In the genomic region with DNA sequence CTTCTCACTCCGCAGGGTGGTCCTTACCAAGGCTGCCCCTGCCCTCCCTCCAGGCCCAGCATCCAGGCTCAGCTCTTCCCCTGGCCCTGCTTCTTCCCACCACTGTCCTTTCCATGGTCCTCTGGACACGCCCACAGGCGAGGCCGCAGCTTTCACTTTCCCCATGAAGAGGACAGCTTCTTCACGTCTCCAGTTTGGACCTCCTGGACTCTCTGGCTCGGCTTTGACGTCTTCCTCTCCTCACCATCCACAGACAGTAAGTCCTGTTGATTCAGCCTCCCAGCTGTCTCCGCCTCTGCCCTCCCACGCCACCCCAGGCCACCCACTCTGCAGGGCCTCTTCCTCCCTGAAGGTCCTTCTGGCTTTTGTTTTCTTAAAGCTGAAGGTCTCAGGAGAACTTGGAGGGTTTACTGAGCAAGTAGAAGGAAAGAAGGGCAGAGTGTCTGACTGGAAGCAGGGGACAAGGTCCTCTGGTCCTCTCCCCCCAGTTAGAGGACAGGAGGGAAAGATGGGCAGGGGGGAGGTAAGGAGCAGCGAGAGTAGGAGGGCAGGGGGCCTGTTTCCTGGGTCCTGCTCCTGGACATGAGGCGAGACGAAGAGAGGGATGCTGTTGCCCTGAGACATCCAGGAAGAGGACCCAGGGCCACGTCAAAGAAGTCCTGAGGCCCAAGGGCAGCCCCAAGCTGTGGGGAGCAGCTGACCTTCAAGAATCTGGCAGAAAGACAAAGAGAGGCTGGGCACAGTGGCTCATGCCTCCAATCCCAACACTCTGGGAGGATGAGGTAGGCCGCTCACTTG, we compare ENCODE assay signal across 8 cellular contexts. TPM values are rescaled to one million over a fixed set of nuclear protein-coding genes. Genes with fewer than 3 reads are reported as not detected.
DNase-seq lines count a peak whose midpoint lies in the region; ATAC-seq, FAIRE-seq and TF ChIP-seq lines count a peak whose summit lies in the region.

No MANE protein-coding gene starts in this region.

- CTCF ChIA-PET in endothelial cell of umbilical vein (lab: Charles Lee) (interaction anchor here (0.9 to 5.2 kb wide), 10 partner anchors 9 to 71 kb away, joined by 3 to 40 read pairs (median 6); partner anchors contain the start of gene NMUR1), PC-3 (lab: Charles Lee) (no interaction called here)

- no peaks in the 10 kb centered on the region for H3K9me2 ChIP-seq in PC-3 (replicated peaks; ENCODE audit: low read length)

- FAIRE-seq in endothelial cell of umbilical vein (lab: Jason Lieb, UNC), result peak; percentile 24

- TF ChIP-seq POLR2A in endothelial cell of umbilical vein (IDR thresholded peaks at IDR 0.05; ENCODE audit: low read depth, low read length), result no peak

- peaks cover 14% of the 10 kb centered on the region for H3K36me3 Mint-ChIP-seq in nephron (ENCODE audit: low read depth)

- no peak overlapping the region for H3K27ac ChIP-seq in endothelial cell of umbilical vein (ENCODE audit: insufficient read depth, low read depth, low read length)
- H3K27ac ChIP-seq in PC-3 (ENCODE audit: low read length), result no peak overlapping the region

- H4K20me1 ChIP-seq in endothelial cell of umbilical vein (replicated peaks; ENCODE audit: control insufficient read depth, extremely low read depth, insufficient read depth, low read length) (no peaks in the 10 kb centered on the region), PC-3 (ENCODE audit: low read length) (no peaks in the 10 kb centered on the region)

- dilution Hi-C loops in endothelial cell of umbilical vein (cut with MboI; ENCODE audit: extremely low pct_ligation_motif_present, low sequenced_read_pairs), result no loop called here

- H3K4me3 ChIP-seq in endothelial cell of umbilical vein (replicated peaks in 1 of 3; ENCODE audit: insufficient read depth in 1 of 3, low read depth in 1 of 3, low read length in 3 of 3) (peak overlapping the region in 1 of 3 experiments; percentile 6), PC-3 (ENCODE audit: low read length) (no peak overlapping the region)

- peaks cover 11% of the 10 kb centered on the region for H3K4me1 Mint-ChIP-seq in nephron

- H3K9me1 ChIP-seq in endothelial cell of umbilical vein (replicated peaks; ENCODE audit: control insufficient read depth, extremely low read depth, insufficient read depth, low read length), result no peaks in the 10 kb centered on the region

- no peaks in the 10 kb centered on the region for H3K27me3 Mint-ChIP-seq in nephron (ENCODE audit: low read depth)

- no peak for TF ChIP-seq CTCF in endothelial cell of umbilical vein (IDR thresholded peaks at IDR 0.05; ENCODE audit: extremely low read depth in 1 of 2, insufficient read depth in 1 of 2, low read depth in 1 of 2, low read length in 2 of 2)
- no peak for TF ChIP-seq CTCF in nephron (IDR thresholded peaks at IDR 0.05; ENCODE audit: unreplicated experiment in 3 of 3)
- TF ChIP-seq CTCF in PC-3 (conservative IDR thresholded peaks at IDR 0.05; ENCODE audit: low read depth, low read length), result no peak

- BruUV-seq in endothelial cell of umbilical vein (replicated peaks; lab: Mats Ljungman, UMichigan), result no TSS peak
- BruUV-seq in PC-3 (replicated peaks; lab: Mats Ljungman, UMichigan), result no TSS peak

- H3F3A ChIP-seq in PC-3 (ENCODE audit: low read length, unreplicated experiment), result no peaks in the 10 kb centered on the region

- H3K36me3 ChIP-seq in endothelial cell of umbilical vein (ENCODE audit: control insufficient read depth in 2 of 2, extremely low read depth in 1 of 2, insufficient read depth in 2 of 2, low read length in 2 of 2) (no peaks in the 10 kb centered on the region), PC-3 (ENCODE audit: low read depth, low read length) (no peaks in the 10 kb centered on the region)

- H3K9ac ChIP-seq in endothelial cell of umbilical vein (replicated peaks; ENCODE audit: extremely low read depth, insufficient read depth, low read length), result no peak overlapping the region
- no peak overlapping the region for H3K9ac ChIP-seq in PC-3 (ENCODE audit: low read length)

- H3K4me3 Mint-ChIP-seq in nephron, result peak overlapping the region; percentile 59 to 74 (median 70)

- intact Hi-C loops in endothelial cell of umbilical vein (cut with micrococcal nuclease) (loop anchor here (5.0 kb wide), 1 partner anchor 93 kb away; the partner anchor contains the start of gene NCL), PC-3 (cut with micrococcal nuclease) (no loop called here)

- no peaks in the 10 kb centered on the region for H3K27me3 ChIP-seq in endothelial cell of umbilical vein (ENCODE audit: control insufficient read depth in 2 of 2, insufficient read depth in 2 of 2, low read length in 2 of 2)
- H3K27me3 ChIP-seq in PC-3 (ENCODE audit: low read length), result no peaks in the 10 kb centered on the region

- H3K9me3 Mint-ChIP-seq in nephron, result peaks cover 19% of the 10 kb centered on the region

- H3K27ac Mint-ChIP-seq in nephron, result peak overlapping the region; percentile 90 to 99 (median 98)

- POLR2A ChIA-PET in endothelial cell of umbilical vein (lab: Charles Lee) (no interaction called here), PC-3 (lab: Charles Lee; ENCODE audit: unreplicated experiment) (no interaction called here)

- ATAC-seq in PC-3, result no peak
- ATAC-seq in HG03108 (IDR thresholded peaks at IDR 0.05; ENCODE audit: unreplicated experiment), result no peak

- DNase-seq in AG20443 (ENCODE audit: low spot score) (peak; percentile 70), M059J (ENCODE audit: low read depth) (peak; percentile 15), endothelial cell of umbilical vein (ENCODE audit: low read depth, low spot score) (peak; percentile 42), PC-3 (no peak), NCI-H774 (lab: John Stamatoyannopoulos, UW) (no peak), NCI-H1694 (lab: John Stamatoyannopoulos, UW) (no peak)

- H3K79me2 ChIP-seq in endothelial cell of umbilical vein (ENCODE audit: control insufficient read depth, insufficient read depth, low read length) (no peaks in the 10 kb centered on the region), PC-3 (ENCODE audit: low read length) (no peaks in the 10 kb centered on the region)

- H2AFZ ChIP-seq in endothelial cell of umbilical vein (ENCODE audit: low read depth, low read length) (peak overlapping the region; percentile 98), PC-3 (ENCODE audit: low read length) (no peak overlapping the region)

- H3K9me3 ChIP-seq in endothelial cell of umbilical vein (replicated peaks; ENCODE audit: control insufficient read depth, insufficient read depth, low read length) (no peaks in the 10 kb centered on the region), PC-3 (ENCODE audit: low read length) (no peaks in the 10 kb centered on the region)

- H3K4me2 ChIP-seq in endothelial cell of umbilical vein (ENCODE audit: insufficient read depth, low read length), result peak overlapping the region; percentile 0
- no peak overlapping the region for H3K4me2 ChIP-seq in PC-3 (ENCODE audit: low read length)

- peaks cover 5% of the 10 kb centered on the region for H3K4me1 ChIP-seq in endothelial cell of umbilical vein (ENCODE audit: control insufficient read depth, extremely low read depth, insufficient read depth, low read length)
- no peaks in the 10 kb centered on the region for H3K4me1 ChIP-seq in PC-3 (ENCODE audit: insufficient read depth, low read length)

TF ChIP-seq in endothelial cell of umbilical vein, 7 proteins besides CTCF, POLR2A, EP300 and RAD21:
- TF ChIP-seq GATA2 (IDR thresholded peaks at IDR 0.05; ENCODE audit: insufficient read depth, insufficient read length, low read depth, low read length) (no peak), MYC (IDR thresholded peaks at IDR 0.05; ENCODE audit: low read depth, low read length) (no peak)

RNA-seq across cellular contexts. Expression of gene NMUR1, which starts 24.7 kb away (rescaled TPM):
- not detected in 2 replicates for total RNA-seq in M059J (2014; rRNA removed; shearing (Covaris generic))
- total RNA-seq in endothelial cell of umbilical vein (not detected in 2 replicates), PC-3 (2014; rRNA removed) (0.17 TPM in 1 of 2 replicates, not detected in the other)
- 0.02 TPM in 1 of 2 replicates, not detected in the other for polyA plus RNA-seq in endothelial cell of umbilical vein
- polyA plus RNA-seq in endothelial cell of umbilical vein (2011; cell fraction: cytosol; rRNA removed), result not detected in 2 replicates
- not detected in 2 replicates for polyA plus RNA-seq in endothelial cell of umbilical vein (2011; cell fraction: nucleus; rRNA removed)
- polyA plus RNA-seq in endothelial cell of umbilical vein (2012), result 0.05 TPM in 1 of 2 replicates, not detected in the other
- 0.07 TPM in 1 of 2 replicates, not detected in the other for polyA minus RNA-seq in endothelial cell of umbilical vein
- not detected for polyA minus RNA-seq in endothelial cell of umbilical vein (2011; cell fraction: cytosol; rRNA and poly(A)+ RNA removed)
- not detected in 2 replicates for polyA minus RNA-seq in endothelial cell of umbilical vein (2011; cell fraction: nucleus; rRNA and poly(A)+ RNA removed)

RNA-seq across cellular contexts. Expression of gene TEX44, which starts 37.7 kb away (rescaled TPM):
- total RNA-seq in M059J (2014; rRNA removed; shearing (Covaris generic)), result not detected in 2 replicates
- total RNA-seq in endothelial cell of umbilical vein, result not detected in 2 replicates
- not detected in 2 replicates for polyA plus RNA-seq in endothelial cell of umbilical vein
- not detected in 2 replicates for polyA plus RNA-seq in endothelial cell of umbilical vein (2011; cell fraction: cytosol; rRNA removed)
- not detected in 2 replicates for polyA plus RNA-seq in endothelial cell of umbilical vein (2011; cell fraction: nucleus; rRNA removed)
- not detected in 2 replicates for polyA plus RNA-seq in endothelial cell of umbilical vein (2012)
- not detected in 2 replicates for polyA minus RNA-seq in endothelial cell of umbilical vein
- not detected for polyA minus RNA-seq in endothelial cell of umbilical vein (2011; cell fraction: cytosol; rRNA and poly(A)+ RNA removed)
- not detected in 2 replicates for polyA minus RNA-seq in endothelial cell of umbilical vein (2011; cell fraction: nucleus; rRNA and poly(A)+ RNA removed)
- not detected in 2 replicates for total RNA-seq in PC-3 (2014; rRNA removed)

Comparison
In these comparisons a context has a peak if more than half of its experiments do, and no peak if none do; other contexts are left out.
1. DNase-seq: peak in AG20443 (single experiment), M059J (single experiment) and endothelial cell of umbilical vein (single experiment); none in PC-3 (single experiment), NCI-H774 (single experiment) and NCI-H1694 (single experiment).